Comparison of ENCODE assay signal across 8 cellular contexts in genomic region chr5:135456238-135457099, GRCh38. TPM values are rescaled to one million over a fixed set of nuclear protein-coding genes. Genes with fewer than 3 reads are reported as not detected.
DNase-seq lines count a peak whose midpoint lies in the region; ATAC-seq, FAIRE-seq and TF ChIP-seq lines count a peak whose summit lies in the region.

No MANE protein-coding gene starts in this region.

- no peak for TF ChIP-seq CTCF in CD14-positive monocyte (IDR thresholded peaks at IDR 0.05)
- no peak for TF ChIP-seq CTCF in H1 (IDR thresholded peaks at IDR 0.05; ENCODE audit: control extremely low read depth in 1 of 3, insufficient read depth in 1 of 3, low read depth in 1 of 3, low read length in 3 of 3)

- H3K14ac ChIP-seq in H1 (ENCODE audit: insufficient read length) (no peak overlapping the region), neuronal stem cell (ENCODE audit: low read length) (no peak overlapping the region)

- H2AK5ac ChIP-seq in H1 (ENCODE audit: low read depth, low read length) (0 out of 2 replicates have a peak overlapping the region, but pooled peaks have one; percentile 53), neuronal stem cell (ENCODE audit: low read depth, low read length) (no peak overlapping the region)

- H3K27ac Mint-ChIP-seq in CD14-positive monocyte = peak overlapping the region; percentile 89 to 98 (median 92)

- H3K4me2 ChIP-seq in H1 (ENCODE audit: insufficient read depth in 1 of 2, low read depth in 2 of 2, low read length in 2 of 2) (no peak overlapping the region), neuronal stem cell (ENCODE audit: insufficient read depth, low read length, poor library complexity, severe bottlenecking) (no peak overlapping the region)

- no peak overlapping the region for H3K56ac ChIP-seq in H1 (replicated peaks; ENCODE audit: insufficient read length, low read depth, low read length)

- POLR2A ChIA-PET in H1 (lab: Charles Lee; ENCODE audit: partially characterized antibody) = no interaction called here

- H3K79me1 ChIP-seq in H1 (ENCODE audit: low read depth, low read length) (no peaks in the 10 kb centered on the region), neuronal stem cell (ENCODE audit: low read depth, low read length) (no peaks in the 10 kb centered on the region)

- TF ChIP-seq POLR2A in H1 (IDR thresholded peaks at IDR 0.05; ENCODE audit: control extremely low read depth in 1 of 2, low read depth in 2 of 2, low read length in 2 of 2) = no peak

- no peaks in the 10 kb centered on the region for H4K20me1 ChIP-seq in H1 (replicated peaks in 1 of 2; ENCODE audit: control insufficient read depth in 1 of 2, insufficient read depth in 2 of 2, low read length in 2 of 2)

- H3K36me3 ChIP-seq in H1 (ENCODE audit: control insufficient read depth in 2 of 4, insufficient read depth in 4 of 4, low read length in 3 of 4) = no peaks in the 10 kb centered on the region
- H3K36me3 ChIP-seq in neuronal stem cell (replicated peaks in 1 of 2; ENCODE audit: control insufficient read depth in 2 of 2, insufficient read depth in 2 of 2, low read length in 2 of 2) = no peaks in the 10 kb centered on the region

- TF ChIP-seq EP300 in H1 (IDR thresholded peaks at IDR 0.05; ENCODE audit: borderline replicate concordance in 1 of 2, low read depth in 2 of 2, low read length in 2 of 2) = no peak

- no peak overlapping the region for H3K18ac ChIP-seq in H1 (ENCODE audit: extremely low read depth, low read length)
- H3K18ac ChIP-seq in neuronal stem cell (ENCODE audit: low read length) = no peak overlapping the region

- H3K27ac ChIP-seq in H1 (ENCODE audit: low read depth, low read length) (no peak overlapping the region), neuronal stem cell (replicated peaks; ENCODE audit: low read length) (no peak overlapping the region)

- H2AFZ ChIP-seq in H1 (ENCODE audit: low read length) (no peak overlapping the region), neuronal stem cell (ENCODE audit: low read length) (no peak overlapping the region)

- no peaks in the 10 kb centered on the region for H3K9me3 Mint-ChIP-seq in CD14-positive monocyte

- H2BK12ac ChIP-seq in H1 (ENCODE audit: low read depth, low read length) (no peak overlapping the region), neuronal stem cell (ENCODE audit: low read length) (no peak overlapping the region)

- H2BK20ac ChIP-seq in H1 (ENCODE audit: low read length) = no peak overlapping the region

- H3K4me1 ChIP-seq in H1 (replicated peaks in 1 of 4; ENCODE audit: control insufficient read depth in 3 of 4, insufficient read depth in 4 of 4, low read length in 3 of 4) (no peaks in the 10 kb centered on the region), neuronal stem cell (ENCODE audit: control insufficient read depth in 2 of 2, insufficient read depth in 1 of 2, low read depth in 1 of 2, low read length in 2 of 2) (no peaks in the 10 kb centered on the region)

- H4K8ac ChIP-seq in H1 (ENCODE audit: extremely low read depth, insufficient read depth, low read length) = no peak overlapping the region
- H4K8ac ChIP-seq in neuronal stem cell (ENCODE audit: low read depth, low read length) = no peak overlapping the region

- H3K4ac ChIP-seq in H1 (replicated peaks; ENCODE audit: insufficient read length, low read depth, low read length) (no peak overlapping the region), neuronal stem cell (ENCODE audit: low read length) (no peak overlapping the region)

- TF ChIP-seq RAD21 in H1 (IDR thresholded peaks at IDR 0.05 in 1 of 2, conservative IDR thresholded peaks at IDR 0.05 in 1 of 2; ENCODE audit: low read depth in 2 of 2, low read length in 2 of 2) = no peak

- H3K79me2 ChIP-seq in H1 (ENCODE audit: control insufficient read depth in 1 of 2, insufficient read depth in 2 of 2, low read length in 2 of 2) = no peaks in the 10 kb centered on the region

- H3K23ac ChIP-seq in H1 (ENCODE audit: insufficient read length) (no peak overlapping the region), neuronal stem cell (ENCODE audit: low read depth, low read length, poor library complexity) (no peak overlapping the region)

- peak overlapping the region; percentile 40 to 74 for H3K4me3 Mint-ChIP-seq in CD14-positive monocyte

- no peak overlapping the region for H4K5ac ChIP-seq in H1 (ENCODE audit: insufficient read length, low read depth, low read length)

- H3K4me1 Mint-ChIP-seq in CD14-positive monocyte = peaks cover 51% of the 10 kb centered on the region

- no peaks in the 10 kb centered on the region for H3K23me2 ChIP-seq in H1 (ENCODE audit: low read depth, low read length)

- FAIRE-seq in H1 (lab: Jason Lieb, UNC) = no peak

- H3K9ac ChIP-seq in H1 (replicated peaks in 1 of 4; ENCODE audit: extremely low read depth in 1 of 4, low read depth in 3 of 4, low read length in 3 of 4) (no peak overlapping the region), neuronal stem cell (ENCODE audit: low read depth, low read length, poor library complexity) (no peak overlapping the region)

- no peak overlapping the region; the same call in 1 of the 2 replicates for H2BK15ac ChIP-seq in H1 (ENCODE audit: low read length)
- no peak overlapping the region for H2BK15ac ChIP-seq in neuronal stem cell (ENCODE audit: low read length)

- H4K91ac ChIP-seq in H1 (replicated peaks; ENCODE audit: insufficient read length, low read length) (no peak overlapping the region), neuronal stem cell (ENCODE audit: low read depth, low read length, poor library complexity) (no peak overlapping the region)

- in situ Hi-C loops in ACHN (cut with HindIII; ENCODE audit: low pct_ligation_motif_present, low pct_unique_long_range_greater_than_20kb, low sequenced_read_pairs) = loop anchor here (25.0 kb wide), 1 partner anchor 281 kb away; no protein-coding TSS in a partner anchor

- H3K4me3 ChIP-seq in H1 (ENCODE audit: extremely low read depth in 1 of 4, insufficient read depth in 2 of 4, low read depth in 3 of 4, low read length in 4 of 4) = no peak overlapping the region
- H3K4me3 ChIP-seq in skeletal muscle cell (ENCODE audit: low read depth, low read length) = no peak overlapping the region
- no peak overlapping the region for H3K4me3 ChIP-seq in neuronal stem cell (ENCODE audit: low read length in 2 of 2)

- H3K9me3 ChIP-seq in H1 (ENCODE audit: insufficient read depth in 2 of 2, low read depth in 1 of 2, low read length in 1 of 2) (no peaks in the 10 kb centered on the region), neuronal stem cell (replicated peaks in 1 of 2; ENCODE audit: control insufficient read depth in 2 of 2, insufficient read depth in 1 of 2, low read depth in 1 of 2, low read length in 2 of 2) (no peaks in the 10 kb centered on the region)

- DNase-seq in CD14-positive monocyte (ENCODE audit: low spot score) (peak; percentile 93), LHCN-M2 (ENCODE audit: low read depth) (peak; percentile 75), H1 (ENCODE audit: low read depth in 1 of 2, low spot score in 2 of 2) (no peak), skeletal muscle cell (ENCODE audit: low read depth) (peak; percentile 53), ACHN (no peak), neuronal stem cell (ENCODE audit: low spot score) (no peak), NCI-H345 (lab: John Stamatoyannopoulos, UW) (no peak)

- H2BK120ac ChIP-seq in H1 (replicated peaks; ENCODE audit: low read depth, low read length) = no peak overlapping the region
- no peak overlapping the region for H2BK120ac ChIP-seq in neuronal stem cell (ENCODE audit: low read depth, low read length)

- peaks cover 0 to 4% of the 10 kb centered on the region in 2 donors for H3K36me3 Mint-ChIP-seq in CD14-positive monocyte

- peak; percentile 46 for ATAC-seq in GM21390 (IDR thresholded peaks at IDR 0.05; ENCODE audit: unreplicated experiment)

- CTCF ChIA-PET in H1 (lab: Charles Lee; ENCODE audit: partially characterized antibody) = interaction anchor here (0.6 to 21.6 kb wide), 21 partner anchors 9 to 571 kb away, joined by 3 to 778 read pairs (median 8); partner anchors contain the start of genes DCANP1, SLC25A48 and TIFAB

- no peak overlapping the region for H2BK5ac ChIP-seq in H1 (ENCODE audit: low read depth, low read length)
- H2BK5ac ChIP-seq in neuronal stem cell (ENCODE audit: low read length) = no peak overlapping the region

- peaks cover 0 to 12% (median 0%) of the 10 kb centered on the region in 3 donors for H3K27me3 Mint-ChIP-seq in CD14-positive monocyte (ENCODE audit: low read depth in 3 of 3)

- WGBS in H1 (ENCODE audit: extremely low coverage in 1 of 2, insufficient coverage in 1 of 2, insufficient read length in 1 of 2, insufficient replicate concordance in 2 of 2, low coverage in 1 of 2, low lambda C conversion rate in 2 of 2, missing lambda C conversion rate in 1 of 2), 2 experiments = 89% methylated on average over 12 of the region's 12 CpGs; no CpG with 5 or more reads in 1 of the 2 experiments
- WGBS in neuronal stem cell (ENCODE audit: extremely low coverage in 2 of 2, insufficient read length in 2 of 2, insufficient replicate concordance in 1 of 2), 2 donors = no CpG with 5 or more reads among the region's 12 CpGs

- H3K27me3 ChIP-seq in H1 (replicated peaks in 1 of 4; ENCODE audit: control insufficient read depth in 3 of 4, extremely low read depth in 1 of 4, insufficient read depth in 3 of 4, low read length in 3 of 4) (peaks cover 0 to 12% (median 3%) of the 10 kb centered on the region in 4 experiments; a peak in 4 of 7 replicates), neuronal stem cell (ENCODE audit: control insufficient read depth in 3 of 3, insufficient read depth in 3 of 3, low read depth in 1 of 3, low read length in 3 of 3) (peaks cover 0 to 27% (median 16%) of the 10 kb centered on the region in 3 experiments)

- intact Hi-C loops in CD14-positive monocyte (cut with micrococcal nuclease) = loop anchor here (5.0 kb wide), 2 partner anchors 34 to 59 kb away; partner anchors contain the start of gene MACROH2A1 (in 2 of the 2)

RNA-seq across cellular contexts. Expression of gene TIFAB, which starts 4.3 kb away (rescaled TPM):
- polyA plus RNA-seq in CD14-positive monocyte (under 1 TPM; 0.29 to 0.50 TPM), H1 (2011; rRNA removed) (not detected in 2 replicates)
- total RNA-seq in LHCN-M2 (2014; rRNA removed) = not detected in 2 replicates
- not detected for polyA plus RNA-seq in LHCN-M2 (2012)
- total RNA-seq in H1 (2021; fragmentation: NEBNext Ultra II Directional; extraction: Animal tissue kit (Norgen Biotek cat#: 25700)) = not detected in 2 replicates
- not detected for polyA plus RNA-seq in H1 (2011; cell fraction: cytosol; rRNA removed)
- not detected for polyA plus RNA-seq in H1 (2011; cell fraction: nucleus; rRNA removed)
- polyA plus RNA-seq in H1 (2012, experiment 1 of 2) = not detected in 4 replicates
- polyA plus RNA-seq in H1 (2012, experiment 2 of 2) = not detected
- not detected for polyA plus RNA-seq in H1 (2013, experiment 1 of 2)
- polyA plus RNA-seq in H1 (2013, experiment 2 of 2) = not detected
- not detected in 2 replicates for polyA minus RNA-seq in H1 (2011; rRNA and poly(A)+ RNA removed)
- polyA minus RNA-seq in H1 (2011; cell fraction: cytosol; rRNA and poly(A)+ RNA removed) = not detected
- polyA minus RNA-seq in H1 (2011; cell fraction: nucleus; rRNA and poly(A)+ RNA removed) = not detected
- polyA plus RNA-seq in neuronal stem cell (2013, experiment 1 of 2) = not detected
- not detected for polyA plus RNA-seq in neuronal stem cell (2013, experiment 2 of 2)

RNA-seq across cellular contexts. Expression of gene DCANP1, which starts 9.3 kb away (rescaled TPM):
- polyA plus RNA-seq in CD14-positive monocyte (under 1 TPM; 0.14 to 0.15 TPM), H1 (2011; rRNA removed) (not detected in 2 replicates)
- total RNA-seq in LHCN-M2 (2014; rRNA removed) = not detected in 2 replicates
- not detected for polyA plus RNA-seq in LHCN-M2 (2012)
- total RNA-seq in H1 (2021; fragmentation: NEBNext Ultra II Directional; extraction: Animal tissue kit (Norgen Biotek cat#: 25700)) = not detected in 2 replicates
- not detected for polyA plus RNA-seq in H1 (2011; cell fraction: cytosol; rRNA removed)
- polyA plus RNA-seq in H1 (2011; cell fraction: nucleus; rRNA removed) = not detected
- not detected in 4 replicates for polyA plus RNA-seq in H1 (2012, experiment 1 of 2)
- not detected for polyA plus RNA-seq in H1 (2012, experiment 2 of 2)
- not detected for polyA plus RNA-seq in H1 (2013, experiment 1 of 2)
- polyA plus RNA-seq in H1 (2013, experiment 2 of 2) = not detected
- polyA minus RNA-seq in H1 (2011; rRNA and poly(A)+ RNA removed) = not detected in 2 replicates
- not detected for polyA minus RNA-seq in H1 (2011; cell fraction: cytosol; rRNA and poly(A)+ RNA removed)
- not detected for polyA minus RNA-seq in H1 (2011; cell fraction: nucleus; rRNA and poly(A)+ RNA removed)
- not detected for polyA plus RNA-seq in neuronal stem cell (2013, experiment 1 of 2)
- not detected for polyA plus RNA-seq in neuronal stem cell (2013, experiment 2 of 2)

RNA-seq across cellular contexts. Expression of gene MACROH2A1, which starts 57.4 kb away (rescaled TPM):
- polyA plus RNA-seq in CD14-positive monocyte (100 to 1,000 TPM; 352 to 443 TPM), H1 (2011; rRNA removed) (55.1 and 60.0 TPM in 2 replicates)
- total RNA-seq in LHCN-M2 (2014; rRNA removed) = 175 and 183 TPM in 2 replicates
- 102 TPM for polyA plus RNA-seq in LHCN-M2 (2012)
- total RNA-seq in H1 (2021; fragmentation: NEBNext Ultra II Directional; extraction: Animal tissue kit (Norgen Biotek cat#: 25700)) = 92.3 and 102 TPM in 2 replicates
- 78.9 TPM for polyA plus RNA-seq in H1 (2011; cell fraction: cytosol; rRNA removed)
- polyA plus RNA-seq in H1 (2011; cell fraction: nucleus; rRNA removed) = 95.4 TPM
- 93.5 to 118 TPM (median 108 TPM) in 4 replicates for polyA plus RNA-seq in H1 (2012, experiment 1 of 2)
- 69.7 TPM for polyA plus RNA-seq in H1 (2012, experiment 2 of 2)
- polyA plus RNA-seq in H1 (2013, experiment 1 of 2) = 90.7 TPM
- polyA plus RNA-seq in H1 (2013, experiment 2 of 2) = 89.3 TPM
- polyA minus RNA-seq in H1 (2011; rRNA and poly(A)+ RNA removed) = 51.3 and 63.5 TPM in 2 replicates
- polyA minus RNA-seq in H1 (2011; cell fraction: cytosol; rRNA and poly(A)+ RNA removed) = 26.9 TPM
- 69.4 TPM for polyA minus RNA-seq in H1 (2011; cell fraction: nucleus; rRNA and poly(A)+ RNA removed)
- polyA plus RNA-seq in neuronal stem cell (2013, experiment 1 of 2) = 191 TPM
- polyA plus RNA-seq in neuronal stem cell (2013, experiment 2 of 2) = 193 TPM

Comparison
In these comparisons a context has a peak if more than half of its experiments do, and no peak if none do; other contexts are left out.
1. DNase-seq: peak in CD14-positive monocyte (single experiment), LHCN-M2 (single experiment) and skeletal muscle cell (single experiment); none in H1 (0 of 2), ACHN (single experiment), neuronal stem cell (single experiment) and NCI-H345 (single experiment).